ENCODE assay signal across 8 cellular contexts in the genomic region with DNA sequence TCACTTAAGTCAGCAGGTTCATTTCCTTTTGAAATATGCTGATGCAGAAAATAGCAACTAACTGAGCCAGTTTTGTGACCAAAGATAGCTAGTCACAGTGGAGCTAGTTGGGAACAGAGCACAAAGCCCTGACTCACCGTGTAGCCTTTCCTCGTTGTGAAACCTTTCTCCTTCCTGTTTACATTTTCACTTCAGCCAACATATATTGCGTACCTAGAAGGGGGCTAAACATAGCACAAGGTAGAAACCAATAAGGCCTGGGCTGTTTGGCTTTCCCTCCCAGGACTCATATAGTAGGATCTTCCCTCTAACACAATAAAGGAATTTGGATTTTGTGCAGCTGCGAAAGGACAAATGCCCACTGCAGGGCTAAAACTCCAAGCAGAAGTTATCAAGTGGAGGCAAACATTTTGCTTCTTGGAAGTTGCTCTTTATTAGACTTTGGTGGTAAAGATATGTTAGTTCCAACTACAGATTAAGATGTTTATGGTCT. TPM values are rescaled to one million over a fixed set of nuclear protein-coding genes. Genes with fewer than 3 reads are reported as not detected.
A peak's percentile ranks its signal among the peaks of the same experiment; 100 is the strongest.
DNase-seq lines count a peak whose midpoint lies in the region; ATAC-seq and TF ChIP-seq lines count a peak whose summit lies in the region.

No MANE protein-coding gene starts in this region.

- TF ChIP-seq POLR2A in thyroid gland (IDR thresholded peaks at IDR 0.05), result no peak

- no peak overlapping the region for H3K4me3 Mint-ChIP-seq in stimulated activated naive B cell treated with anti-CD40 and anti-IgM and Interleukin-4, amounts not matched to agents 10 μg/mL and 1 μg/mL and 100 μg/mL, for 72 hours

- ATAC-seq in GM19452 (IDR thresholded peaks at IDR 0.05; ENCODE audit: unreplicated experiment) (peak; percentile 99), HG03442 (IDR thresholded peaks at IDR 0.05; ENCODE audit: unreplicated experiment) (peak; percentile 97), foreskin keratinocyte (peak; percentile 77)
- peak; percentile 90 to 98 for ATAC-seq in stimulated activated naive B cell treated with anti-CD40 and anti-IgM and Interleukin-4, amounts not matched to agents 10 μg/mL and 1 μg/mL and 100 μg/mL, for 72 hours (replicated peaks)

- H3K36me3 Mint-ChIP-seq in stimulated activated naive B cell treated with anti-CD40 and anti-IgM and Interleukin-4, amounts not matched to agents 10 μg/mL and 1 μg/mL and 100 μg/mL, for 72 hours, result no peaks in the 10 kb centered on the region

- no peaks in the 10 kb centered on the region for H3K36me3 ChIP-seq in thyroid gland

- TF ChIP-seq CTCF in foreskin keratinocyte (conservative IDR thresholded peaks at IDR 0.05) (no peak), thyroid gland (IDR thresholded peaks at IDR 0.05) (no peak)

- no peak overlapping the region for H3K27ac Mint-ChIP-seq in stimulated activated naive B cell treated with anti-CD40 and anti-IgM and Interleukin-4, amounts not matched to agents 10 μg/mL and 1 μg/mL and 100 μg/mL, for 72 hours

- no peaks in the 10 kb centered on the region for H3K9me3 Mint-ChIP-seq in stimulated activated naive B cell treated with anti-CD40 and anti-IgM and Interleukin-4, amounts not matched to agents 10 μg/mL and 1 μg/mL and 100 μg/mL, for 72 hours

- peaks cover 3 to 6% of the 10 kb centered on the region in 2 donors for H3K4me1 Mint-ChIP-seq in stimulated activated naive B cell treated with anti-CD40 and anti-IgM and Interleukin-4, amounts not matched to agents 10 μg/mL and 1 μg/mL and 100 μg/mL, for 72 hours

- H3K27me3 Mint-ChIP-seq in stimulated activated naive B cell treated with anti-CD40 and anti-IgM and Interleukin-4, amounts not matched to agents 10 μg/mL and 1 μg/mL and 100 μg/mL, for 72 hours, result no peaks in the 10 kb centered on the region

- H3K27me3 ChIP-seq in foreskin keratinocyte, result no peaks in the 10 kb centered on the region
- H3K27me3 ChIP-seq in thyroid gland, result no peaks in the 10 kb centered on the region

- 50 to 58% methylated on average over 4 of the region's 4 CpGs for WGBS in thyroid gland, 2 donors

- no peak overlapping the region for H3K4me3 ChIP-seq in thyroid gland (replicated peaks in 1 of 3)

- intact Hi-C loops in thyroid gland (cut with DNase I), result no loop called here

- no peaks in the 10 kb centered on the region for H3K4me1 ChIP-seq in foreskin keratinocyte
- H3K4me1 ChIP-seq in thyroid gland, result no peaks in the 10 kb centered on the region

- H3K27ac ChIP-seq in foreskin keratinocyte, result no peak overlapping the region
- no peak overlapping the region for H3K27ac ChIP-seq in thyroid gland

- H3K9me3 ChIP-seq in thyroid gland, result no peaks in the 10 kb centered on the region

- DNase-seq in EL (peak; percentile 63), SKM-1 (lab: John Stamatoyannopoulos, UW; ENCODE audit: unreplicated experiment) (peak; percentile 70), foreskin keratinocyte (peak; percentile 47 to 57), thyroid gland (no peak), NCI-H1105 (lab: John Stamatoyannopoulos, UW) (no peak)
- no peak for DNase-seq in stimulated activated naive B cell treated with anti-CD40 and anti-IgM and Interleukin-4, amounts not matched to agents 10 μg/mL and 1 μg/mL and 100 μg/mL, for 72 hours

RNA-seq across cellular contexts. Expression of gene LPIN2, which starts 24.5 kb away (rescaled TPM):
- total RNA-seq in foreskin keratinocyte, result 6.6 and 7.3 TPM in 2 replicates
- polyA plus RNA-seq in foreskin keratinocyte, result 1.5 and 1.6 TPM in 2 replicates
- 10 to 100 TPM; 39.4 to 68.0 (median 47.4) TPM for total RNA-seq in thyroid gland

Comparison
In these comparisons a context has a peak if more than half of its experiments do, and no peak if none do; other contexts are left out.
1. DNase-seq: peak in EL (single experiment), SKM-1 (single experiment) and foreskin keratinocyte (2 of 2); none in stimulated activated naive B cell treated with anti-CD40 and anti-IgM and Interleukin-4, amounts not matched to agents 10 μg/mL and 1 μg/mL and 100 μg/mL, for 72 hours (single experiment), thyroid gland (0 of 2) and NCI-H1105 (single experiment).
2. Peak in every context shown above with its lines, with median percentiles within 50 percentile points of each other: ATAC-seq.